17 cellular contexts compared by ENCODE assay signal in the genomic region with DNA sequence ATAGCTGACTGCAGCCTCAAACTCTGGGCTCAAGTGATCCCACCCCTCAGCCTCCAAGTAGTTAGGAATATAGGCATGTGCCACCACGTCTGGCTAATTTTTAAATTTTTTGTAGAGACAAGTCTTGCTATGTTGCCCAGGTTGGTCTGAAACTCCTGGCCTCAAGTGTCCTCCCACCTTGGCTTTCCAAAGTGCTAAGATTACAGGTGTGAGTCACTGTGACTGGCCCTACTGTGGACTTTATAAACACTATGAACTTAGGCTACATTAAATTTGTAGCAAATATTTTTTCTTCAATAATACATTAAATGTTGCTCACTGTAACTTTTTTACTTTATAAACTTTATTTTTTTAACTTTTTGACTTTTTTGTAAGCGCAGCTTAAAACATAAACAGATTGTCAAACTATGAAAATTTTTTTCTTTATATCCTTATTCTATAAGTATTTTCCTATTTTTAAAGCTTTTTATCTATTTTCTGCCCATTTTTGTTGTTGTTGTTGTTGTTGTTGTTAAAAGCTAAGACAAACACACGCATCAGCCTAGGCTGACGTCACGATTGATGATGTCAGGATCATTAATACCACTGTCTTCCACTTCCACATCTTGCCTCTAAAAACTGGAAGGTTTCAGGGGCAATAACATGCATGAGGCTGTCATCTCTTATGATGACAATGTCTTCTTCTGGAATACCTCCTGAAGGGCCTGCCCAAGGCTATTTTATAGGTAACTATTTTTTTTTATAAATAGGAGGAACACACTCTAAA.
A peak's percentile ranks its signal among the peaks of the same experiment; 100 is the strongest.
DNase-seq lines count a peak whose midpoint lies in the region; ATAC-seq, FAIRE-seq and TF ChIP-seq lines count a peak whose summit lies in the region.
"Had no signal": no experiment of that assay in that cellular context is flagged by ENCODE, and none has a peak within 500 bp of the region (broad histone marks: within the 10 kb centered on the region; RNA-seq: fewer than 3 reads in every experiment).

No MANE protein-coding gene starts in this region.

- H3K56ac ChIP-seq in mesendoderm (ENCODE audit: low read length): no peak overlapping the region

- intact Hi-C loops in PC-3 (cut with micrococcal nuclease): no loop called here
- intact Hi-C loops in K562 (cut with micrococcal nuclease): no loop called here
- intact Hi-C loops in Calu3 (cut with micrococcal nuclease; ENCODE audit: unreplicated experiment): no loop called here

- POLR2A ChIA-PET in PC-3 (lab: Charles Lee; ENCODE audit: unreplicated experiment) (no interaction called here), K562 (lab: Yijun Ruan, JAX) (no interaction called here)

- H3K9me3 ChIP-seq in PC-3 (ENCODE audit: low read length) (no peaks in the 10 kb centered on the region), K562 (replicated peaks; ENCODE audit: control insufficient read depth, insufficient read depth, low read depth, low read length) (no peaks in the 10 kb centered on the region)
- H3K9me3 ChIP-seq: A549, BE2C had no signal

- DNase-seq in PC-3 (peak; percentile 33), K562 (ENCODE audit: extremely low read depth in 1 of 4, low spot score in 3 of 4) (no peak), epithelial cell of prostate (ENCODE audit: low read depth, low spot score) (no peak), mesendoderm (no peak), Calu3 (no peak), putamen (ENCODE audit: low spot score) (no peak), iPS-NIHi7 (ENCODE audit: extremely low spot score) (no peak)
- no peak for DNase-seq in activated CD4-positive, alpha-beta T cell treated with anti-CD3 and anti-CD28 coated beads, Interleukin-2, amount 50 U/mL, for 4 hours
- DNase-seq: BE2C; CD4-positive, alpha-beta memory T cell; DMS53; GF-D8; GM23248 had no signal

- H3K9me3 Mint-ChIP-seq in Calu3 (ENCODE audit: low read depth, unreplicated experiment): no peaks in the 10 kb centered on the region

- no peak overlapping the region for H3K4me3 ChIP-seq in PC-3 (ENCODE audit: low read length)
- no peak overlapping the region for H3K4me3 ChIP-seq in K562
- H3K4me3 ChIP-seq in mesendoderm (ENCODE audit: low read length): no peak overlapping the region
- H3K4me3 ChIP-seq: A549, GM23248 had no signal

- no peak overlapping the region for H3K23ac ChIP-seq in mesendoderm (ENCODE audit: low read length)

- H3K9ac ChIP-seq in PC-3 (ENCODE audit: low read length) (no peak overlapping the region), K562 (ENCODE audit: insufficient read depth in 1 of 2, low read depth in 2 of 2, low read length in 2 of 2) (no peak overlapping the region), mesendoderm (ENCODE audit: low read length) (no peak overlapping the region)
- H3K9ac ChIP-seq: GM23248 had no signal

- H2BK120ac ChIP-seq in mesendoderm (ENCODE audit: low read depth, low read length): peak overlapping the region; percentile 12

- H3K36me3 Mint-ChIP-seq in Calu3 (ENCODE audit: insufficient read depth, unreplicated experiment): no peaks in the 10 kb centered on the region
- H3K36me3 Mint-ChIP-seq: CD4-positive, alpha-beta memory T cell had no signal

- no peak for TF ChIP-seq EP300 in K562 (IDR thresholded peaks at IDR 0.05; ENCODE audit: low read length)

- no peaks in the 10 kb centered on the region for H3K27me3 Mint-ChIP-seq in Calu3 (ENCODE audit: unreplicated experiment)

- no peak overlapping the region for H4K8ac ChIP-seq in mesendoderm (ENCODE audit: low read depth, low read length)

- BruUV-seq in PC-3 (replicated peaks; lab: Mats Ljungman, UMichigan) (no TSS peak), K562 (replicated peaks; lab: Mats Ljungman, UMichigan) (no TSS peak), Calu3 (replicated peaks; lab: Mats Ljungman, UMichigan) (no TSS peak)

- no peak for TF ChIP-seq CTCF in PC-3 (conservative IDR thresholded peaks at IDR 0.05; ENCODE audit: low read depth, low read length)
- no peak for TF ChIP-seq CTCF in K562 (IDR thresholded peaks at IDR 0.05 in 2 of 3, conservative IDR thresholded peaks at IDR 0.05 in 1 of 3; ENCODE audit: insufficient read depth in 2 of 3, low read depth in 1 of 3, low read length in 3 of 3)
- TF ChIP-seq CTCF in Calu3 (IDR thresholded peaks at IDR 0.05; ENCODE audit: unreplicated experiment): no peak

- H3K79me2 ChIP-seq in PC-3 (ENCODE audit: low read length): no peaks in the 10 kb centered on the region
- H3K79me2 ChIP-seq in K562 (ENCODE audit: control insufficient read depth, insufficient read depth, low read length): no peaks in the 10 kb centered on the region
- no peaks in the 10 kb centered on the region for H3K79me2 ChIP-seq in mesendoderm (ENCODE audit: control insufficient read depth, insufficient read depth, low read length)

- no peak overlapping the region for H2AK5ac ChIP-seq in mesendoderm (ENCODE audit: low read length)

- no peak overlapping the region for H3K4ac ChIP-seq in mesendoderm (ENCODE audit: low read depth, low read length)

- H3K27ac Mint-ChIP-seq in Calu3 (ENCODE audit: unreplicated experiment): no peak overlapping the region
- H3K27ac Mint-ChIP-seq: CD4-positive, alpha-beta memory T cell had no signal

- H3K27me3 ChIP-seq in PC-3 (ENCODE audit: low read length) (no peaks in the 10 kb centered on the region), K562 (ENCODE audit: control insufficient read depth in 2 of 2, insufficient read depth in 2 of 2, low read length in 2 of 2) (0 out of 5 replicates have a peak, but pooled peaks cover 0 to 2% of the 10 kb centered on the region in 2 experiments), mesendoderm (ENCODE audit: insufficient read depth, low read length, poor library complexity) (no peaks in the 10 kb centered on the region)
- H3K27me3 ChIP-seq: BE2C had no signal

- no peak overlapping the region for H2BK5ac ChIP-seq in mesendoderm (ENCODE audit: low read length)

- H3K4me1 ChIP-seq in PC-3 (ENCODE audit: insufficient read depth, low read length) (peaks cover 8% of the 10 kb centered on the region), K562 (replicated peaks in 1 of 2; ENCODE audit: control insufficient read depth in 2 of 2, insufficient read depth in 2 of 2, low read length in 2 of 2) (no peaks in the 10 kb centered on the region; a peak in 1 of 5 replicates), mesendoderm (ENCODE audit: control insufficient read depth, low read depth, low read length) (peaks cover 4% of the 10 kb centered on the region)
- H3K4me1 ChIP-seq: A549, BE2C had no signal

- H3K4me1 Mint-ChIP-seq in Calu3 (ENCODE audit: low read depth, unreplicated experiment): no peaks in the 10 kb centered on the region
- H3K4me1 Mint-ChIP-seq: CD4-positive, alpha-beta memory T cell had no signal

- H4K20me1 ChIP-seq in PC-3 (ENCODE audit: low read length): no peaks in the 10 kb centered on the region
- no peaks in the 10 kb centered on the region for H4K20me1 ChIP-seq in K562 (replicated peaks; ENCODE audit: control insufficient read depth, insufficient read depth, low read length)

- H3K4me3 Mint-ChIP-seq in Calu3 (ENCODE audit: low read depth, unreplicated experiment): no peak overlapping the region
- H3K4me3 Mint-ChIP-seq: CD4-positive, alpha-beta memory T cell had no signal

- H4K5ac ChIP-seq in mesendoderm (ENCODE audit: low read length): no peak overlapping the region

- H3K79me1 ChIP-seq in mesendoderm (ENCODE audit: low read length): no peaks in the 10 kb centered on the region

- TF ChIP-seq RAD21 in K562 (CRISPR knock-in tag; conservative IDR thresholded peaks at IDR 0.05 in 1 of 2, IDR thresholded peaks at IDR 0.05 in 1 of 2): no peak

- FAIRE-seq in K562 (lab: Jason Lieb, UNC): no peak
- FAIRE-seq: A549, H54 had no signal

- peak overlapping the region; percentile 30 for H3K18ac ChIP-seq in mesendoderm (ENCODE audit: low read length)

- no peak for TF ChIP-seq POLR2A in K562 (conservative IDR thresholded peaks at IDR 0.05)

- H3K27ac ChIP-seq in PC-3 (ENCODE audit: low read length) (no peak overlapping the region), K562 (ENCODE audit: extremely low read depth, low read depth, low read length) (no peak overlapping the region), epithelial cell of prostate (peak overlapping the region; percentile 91), mesendoderm (ENCODE audit: low read depth, low read length) (no peak overlapping the region)
- H3K27ac ChIP-seq: A549, C4-2B, GM23248 had no signal

- CTCF ChIA-PET in PC-3 (lab: Charles Lee) (no interaction called here), K562 (lab: Yijun Ruan, JAX; ENCODE audit: low intra/inter-chr PET ratio) (no interaction called here), Calu3 (lab: Charles Lee) (no interaction called here)

- in situ Hi-C loops in K562 (cut with MboI): no loop called here

- H3K4me2 ChIP-seq in PC-3 (ENCODE audit: low read length) (no peak overlapping the region), K562 (ENCODE audit: insufficient read depth, low read length) (no peak overlapping the region), mesendoderm (ENCODE audit: low read length) (no peak overlapping the region)
- H3K4me2 ChIP-seq: A549 had no signal

- no peaks in the 10 kb centered on the region for H3K9me1 ChIP-seq in K562 (ENCODE audit: control insufficient read depth, insufficient read depth, low read length)

- peak; percentile 45; the same call in 1 of the 2 replicates for ATAC-seq in PC-3
- ATAC-seq in K562: no peak
- ATAC-seq: A549, HCT116 had no signal

- H2AFZ ChIP-seq in PC-3 (ENCODE audit: low read length) (no peak overlapping the region), K562 (ENCODE audit: low read depth, low read length) (no peak overlapping the region)
- H2AFZ ChIP-seq: GM23248 had no signal

- no peaks in the 10 kb centered on the region for H3F3A ChIP-seq in PC-3 (ENCODE audit: low read length, unreplicated experiment)

- no peak overlapping the region for H2BK15ac ChIP-seq in mesendoderm (replicated peaks; ENCODE audit: low read depth)

- H3K9me2 ChIP-seq in PC-3 (replicated peaks; ENCODE audit: low read length): no peaks in the 10 kb centered on the region

- 2% methylated on average over 5 of the region's 5 CpGs for WGBS in K562 (ENCODE audit: insufficient coverage, low coverage, missing lambda C conversion rate)
- no CpG with 5 or more reads among the region's 5 CpGs for WGBS in mesendoderm (ENCODE audit: extremely low coverage, insufficient coverage, low lambda C conversion rate)

- no peaks in the 10 kb centered on the region for H3K36me3 ChIP-seq in PC-3 (ENCODE audit: low read depth, low read length)
- no peaks in the 10 kb centered on the region for H3K36me3 ChIP-seq in K562 (ENCODE audit: control insufficient read depth, insufficient read depth, low read length)
- H3K36me3 ChIP-seq in mesendoderm (ENCODE audit: control insufficient read depth, insufficient read depth, low read length): no peaks in the 10 kb centered on the region
- H3K36me3 ChIP-seq: BE2C had no signal

TF ChIP-seq in K562, 482 proteins besides CTCF, POLR2A, EP300 and RAD21 (continues in another document):
- TF ChIP-seq ZNF717 (CRISPR knock-in tag; IDR thresholded peaks at IDR 0.05): no peak
- no peak for TF ChIP-seq ZC3H8 (IDR thresholded peaks at IDR 0.05)
- no peak for TF ChIP-seq SNRNP70 (optimal IDR thresholded peaks at IDR 0.05; ENCODE audit: low read depth, low read length)
